28 cellular contexts compared by ENCODE assay signal in the genomic region with DNA sequence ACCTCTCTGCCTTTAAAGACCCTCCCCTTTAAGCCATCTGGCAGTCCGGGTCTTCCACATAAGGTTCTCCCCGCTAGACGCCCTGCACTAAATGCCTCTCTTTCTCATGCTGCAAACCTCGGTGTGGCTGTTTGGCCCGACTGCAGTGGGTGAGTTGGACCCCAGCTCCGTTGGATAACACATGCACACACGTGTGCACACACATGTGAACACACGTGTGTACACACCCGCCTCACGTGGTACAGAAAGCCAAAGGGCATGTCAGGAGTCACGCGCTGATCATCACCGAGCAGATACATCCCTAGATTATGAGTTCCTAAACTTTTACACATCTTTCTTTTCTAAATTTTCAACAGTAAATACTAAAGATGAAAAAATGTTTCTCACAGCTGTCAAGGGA.
"Had no signal": no experiment of that assay in that cellular context is flagged by ENCODE, and none has a peak within 500 bp of the region (broad histone marks: within the 10 kb centered on the region; RNA-seq: fewer than 3 reads in every experiment).

No MANE protein-coding gene starts in this region.

- H3K36me3 ChIP-seq: adrenal gland, colonic mucosa, esophagus squamous epithelium, gastroesophageal sphincter had no signal

- H3K9me3 ChIP-seq: adrenal gland, body of pancreas, colonic mucosa, esophagus squamous epithelium had no signal

- H3K27me3 ChIP-seq: adrenal gland, body of pancreas, colonic mucosa, esophagus squamous epithelium had no signal

- H3K4me3 ChIP-seq: adrenal gland, body of pancreas, colonic mucosa, esophagus squamous epithelium, gastroesophageal sphincter had no signal

- H3K27ac ChIP-seq: adrenal gland, body of pancreas, colonic mucosa, epithelial cell of prostate, esophagus squamous epithelium, gastroesophageal sphincter had no signal

- DNase-seq: activated CD4-positive, alpha-beta memory T cell treated with anti-CD3 and anti-CD28 coated beads for 36 hours; activated CD4-positive, alpha-beta T cell treated with anti-CD3 and anti-CD28 coated beads for 36 hours; activated CD4-positive, alpha-beta T cell treated with anti-CD3 and anti-CD28 coated beads, Interleukin-2, amount 10 ng/mL, durations not matched to agents 24 days and 14 days; activated CD4-positive, CD25-positive, alpha-beta regulatory T cell; activated CD4-positive, CD25-positive, alpha-beta regulatory T cell treated with anti-CD3 and anti-CD28 coated beads, Interleukin-2, amount 50 U/mL, for 72 hours; activated CD8-positive, alpha-beta memory T cell treated with anti-CD3 and anti-CD28 coated beads, Interleukin-2, amount 10 ng/mL, durations not matched to agents 7 days and 5 days; activated CD8-positive, alpha-beta memory T cell treated with anti-CD3 and anti-CD28 coated beads, Interleukin-2, amount 50 U/mL, for 4 hours; activated CD8-positive, alpha-beta T cell treated with anti-CD3 and anti-CD28 coated beads, Interleukin-2, amount 10 ng/mL, durations not matched to agents 7 days and 5 days; activated effector memory CD4-positive, alpha-beta T cell treated with anti-CD3 and anti-CD28 coated beads, Interleukin-2, amount 50 U/mL, for 16 hours; activated naive CD4-positive, alpha-beta T cell treated with anti-CD3 and anti-CD28 coated beads for 36 hours; activated naive CD8-positive, alpha-beta T cell treated with anti-CD3 and anti-CD28 coated beads for 36 hours; activated naive CD8-positive, alpha-beta T cell treated with anti-CD3 and anti-CD28 coated beads, Interleukin-2, amount 50 U/mL, for 24 hours; activated T-cell treated with anti-CD3 and anti-CD28 coated beads, Interleukin-2, amount 50 U/mL, for 1 hour; activated T-cell treated with anti-CD3 and anti-CD28 coated beads, Interleukin-2, amount 50 U/mL, for 48 hours; adrenal gland; amygdala; aorta; body of pancreas; caudate nucleus; cerebellar nuclear complex; colonic mucosa; effector CD8-positive, alpha-beta T cell; esophagus squamous epithelium; foreskin melanocyte; head of caudate nucleus; T-helper 2 cell had no signal

- H3K4me1 ChIP-seq: adrenal gland, body of pancreas, colonic mucosa, esophagus squamous epithelium, gastroesophageal sphincter had no signal
